8 cellular contexts compared by ENCODE assay signal in the genomic region with DNA sequence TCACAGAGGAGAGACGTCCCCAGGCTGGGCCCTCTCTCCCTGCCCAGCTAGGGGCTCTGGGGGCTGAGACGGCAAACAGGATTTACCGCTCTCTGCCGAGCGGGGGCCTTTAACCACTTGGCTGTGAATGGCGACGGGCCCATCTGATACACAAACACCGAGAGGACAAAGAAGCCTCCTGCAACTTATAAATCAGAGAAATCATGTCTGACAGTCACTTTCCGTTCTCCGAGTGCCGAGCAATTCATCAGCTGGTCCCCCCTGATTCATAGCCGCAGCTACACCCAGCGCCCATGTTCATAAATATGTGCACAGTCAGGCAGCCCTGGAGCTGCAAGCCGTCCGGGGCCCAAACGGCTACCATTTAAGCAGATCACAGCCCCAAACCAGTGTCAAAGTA.
A peak's percentile ranks its signal among the peaks of the same experiment; 100 is the strongest.
DNase-seq lines count a peak whose midpoint lies in the region; ATAC-seq, FAIRE-seq and TF ChIP-seq lines count a peak whose summit lies in the region.

No MANE protein-coding gene starts in this region.

- H3K27me3 ChIP-seq in heart right ventricle (peaks cover 0 to 12% (median 0%) of the 10 kb centered on the region in 7 donors), spleen (replicated peaks in 1 of 7) (peaks cover 0 to 41% (median 0%) of the 10 kb centered on the region in 7 donors)

- no peaks in the 10 kb centered on the region for H3K9me3 ChIP-seq in heart right ventricle
- H3K9me3 ChIP-seq in spleen: no peaks in the 10 kb centered on the region

- no peaks in the 10 kb centered on the region for H3K27me3 Mint-ChIP-seq in activated CD4-positive, alpha-beta T cell treated with anti-CD3 and anti-CD28 coated beads, Interleukin-2, amount 10 ng/mL, durations not matched to agents 7 days and 5 days

- peak; percentile 58 for FAIRE-seq in GM12891 (lab: Jason Lieb, UNC)

- TF ChIP-seq POLR2A in GM12891 (IDR thresholded peaks at IDR 0.05; ENCODE audit: low read depth, low read length) (no peak), spleen (IDR thresholded peaks at IDR 0.05) (no peak)

- WGBS in heart right ventricle, 2 donors: 23 to 34% methylated on average over 16 of the region's 16 CpGs
- 8 to 12% (median 12%) methylated on average over 16 of the region's 16 CpGs for WGBS in spleen, 5 donors

- DNase-seq in GM12891 (ENCODE audit: insufficient read length, low spot score): no peak
- DNase-seq in activated CD4-positive, alpha-beta T cell treated with anti-CD3 and anti-CD28 coated beads, Interleukin-2, amount 10 ng/mL, durations not matched to agents 7 days and 5 days: peak; percentile 38
- no peak for DNase-seq in heart right ventricle
- DNase-seq in spleen: no peak
- DNase-seq in NCI-H2107 (lab: John Stamatoyannopoulos, UW): no peak
- no peak for DNase-seq in LoVo (ENCODE audit: low spot score)
- DNase-seq in posterior vena cava (ENCODE audit: low spot score): no peak
- DNase-seq in occipital lobe (lab: John Stamatoyannopoulos, UW): no peak

- no peaks in the 10 kb centered on the region for H3K36me3 Mint-ChIP-seq in activated CD4-positive, alpha-beta T cell treated with anti-CD3 and anti-CD28 coated beads, Interleukin-2, amount 10 ng/mL, durations not matched to agents 7 days and 5 days (ENCODE audit: low read depth)

- intact Hi-C loops in heart right ventricle (cut with DNase I) (no loop called here), spleen (cut with DNase I; ENCODE audit: low total_unique reads) (no loop called here), posterior vena cava (cut with DNase I) (no loop called here)

- CTCF ChIA-PET in activated CD4-positive, alpha-beta T cell treated with anti-CD3 and anti-CD28 coated beads, Interleukin-2, amount 10 ng/mL, durations not matched to agents 7 days and 5 days (lab: Charles Lee): no interaction called here

- H3K27ac ChIP-seq in heart right ventricle: peak overlapping the region in 4 of 10 donors; percentile 31 to 60 (median 42)
- H3K27ac ChIP-seq in spleen: peak overlapping the region in 4 of 8 donors; percentile 7 to 51 (median 36)

- peak overlapping the region; percentile 67 for H3K4me3 Mint-ChIP-seq in activated CD4-positive, alpha-beta T cell treated with anti-CD3 and anti-CD28 coated beads, Interleukin-2, amount 10 ng/mL, durations not matched to agents 7 days and 5 days

- ATAC-seq in heart right ventricle: peak in 5 of 8 donors; percentile 26 to 58 (median 45)

- no peak for TF ChIP-seq CTCF in heart right ventricle (IDR thresholded peaks at IDR 0.05)
- no peak for TF ChIP-seq CTCF in spleen (IDR thresholded peaks at IDR 0.05 in 8 of 11, conservative IDR thresholded peaks at IDR 0.05 in 3 of 11)

- POLR2A ChIA-PET in activated CD4-positive, alpha-beta T cell treated with anti-CD3 and anti-CD28 coated beads, Interleukin-2, amount 10 ng/mL, durations not matched to agents 7 days and 5 days (lab: Charles Lee): no interaction called here

- H3K36me3 ChIP-seq in heart right ventricle (peaks cover 0 to 11% (median 0%) of the 10 kb centered on the region in 9 donors), spleen (no peaks in the 10 kb centered on the region)

- H3K4me3 ChIP-seq in heart right ventricle (peak overlapping the region in 9 of 10 donors; percentile 6 to 55 (median 45)), spleen (peak overlapping the region; percentile 13 to 63 (median 25))

- H3K27ac Mint-ChIP-seq in activated CD4-positive, alpha-beta T cell treated with anti-CD3 and anti-CD28 coated beads, Interleukin-2, amount 10 ng/mL, durations not matched to agents 7 days and 5 days: peak overlapping the region; percentile 89

- H3K4me1 ChIP-seq in heart right ventricle (peaks cover 0 to 29% (median 8%) of the 10 kb centered on the region in 9 donors), spleen (peaks cover 0 to 41% (median 8%) of the 10 kb centered on the region in 6 donors)

- peaks cover 12% of the 10 kb centered on the region for H3K4me1 Mint-ChIP-seq in activated CD4-positive, alpha-beta T cell treated with anti-CD3 and anti-CD28 coated beads, Interleukin-2, amount 10 ng/mL, durations not matched to agents 7 days and 5 days

- no peaks in the 10 kb centered on the region for H3K9me3 Mint-ChIP-seq in activated CD4-positive, alpha-beta T cell treated with anti-CD3 and anti-CD28 coated beads, Interleukin-2, amount 10 ng/mL, durations not matched to agents 7 days and 5 days

TF ChIP-seq in GM12891, 5 proteins besides CTCF, POLR2A, EP300 and RAD21:
- no peak for TF ChIP-seq SPI1 (IDR thresholded peaks at IDR 0.05; ENCODE audit: low read depth, low read length)
- TF ChIP-seq POLR2AphosphoS5 (IDR thresholded peaks at IDR 0.05; ENCODE audit: low read depth, low read length): no peak
- no peak for TF ChIP-seq PAX5 (IDR thresholded peaks at IDR 0.05; ENCODE audit: insufficient read depth, low read length, severe bottlenecking)
- no peak for TF ChIP-seq TAF1 (IDR thresholded peaks at IDR 0.05; ENCODE audit: low read depth, low read length)
- TF ChIP-seq POU2F2 (IDR thresholded peaks at IDR 0.05; ENCODE audit: low read depth, low read length): no peak
